Comparison of ENCODE assay signal across 14 cellular contexts in the genomic region with DNA sequence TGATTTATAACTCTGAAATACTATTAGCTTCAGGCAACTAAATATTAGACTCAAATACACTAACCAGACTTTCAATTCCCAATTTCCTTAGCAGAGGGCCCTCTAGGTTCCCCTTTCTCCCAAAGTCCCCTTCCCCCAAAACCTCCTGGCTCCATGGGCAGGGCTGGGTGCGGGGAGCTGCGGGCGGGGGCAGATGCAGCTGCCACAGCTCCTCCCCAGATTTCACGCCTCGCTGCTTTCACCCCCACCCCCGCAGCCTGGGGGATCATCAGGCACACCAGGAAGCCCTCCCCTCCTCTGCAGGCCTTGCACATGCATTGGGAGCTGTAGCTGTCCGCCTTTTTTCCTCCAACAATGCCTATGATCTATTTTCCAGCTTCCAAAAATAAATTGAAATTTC.
"Had no signal": no experiment of that assay in that cellular context is flagged by ENCODE, and none has a peak within 500 bp of the region (broad histone marks: within the 10 kb centered on the region; RNA-seq: fewer than 3 reads in every experiment).

No MANE protein-coding gene starts in this region.

- H3K4me1 Mint-ChIP-seq: activated CD4-positive, alpha-beta memory T cell treated with anti-CD3 and anti-CD28 coated beads, Interleukin-2, amount 10 ng/mL, durations not matched to agents 7 days and 5 days; activated CD4-positive, alpha-beta T cell treated with anti-CD3 and anti-CD28 coated beads for 36 hours; T-cell had no signal

- H3K36me3 Mint-ChIP-seq: activated naive CD4-positive, alpha-beta T cell treated with anti-CD3 and anti-CD28 coated beads, Interleukin-2, amount 50 U/mL, for 72 hours; T-cell had no signal

- H3K4me3 ChIP-seq: esophagus muscularis mucosa had no signal

- H3K4me1 ChIP-seq: esophagus muscularis mucosa, parathyroid adenoma had no signal

- H3K4me3 Mint-ChIP-seq: activated CD4-positive, alpha-beta memory T cell treated with anti-CD3 and anti-CD28 coated beads, Interleukin-2, amount 10 ng/mL, durations not matched to agents 7 days and 5 days; activated CD4-positive, alpha-beta T cell treated with anti-CD3 and anti-CD28 coated beads for 36 hours; activated T-cell treated with anti-CD3 and anti-CD28 coated beads, Interleukin-2, amount 50 U/mL, for 24 hours; T-cell had no signal

- H3K27ac ChIP-seq: esophagus muscularis mucosa, parathyroid adenoma, VCaP had no signal

- H3K27ac Mint-ChIP-seq: activated CD4-positive, alpha-beta memory T cell treated with anti-CD3 and anti-CD28 coated beads, Interleukin-2, amount 10 ng/mL, durations not matched to agents 7 days and 5 days; activated CD4-positive, alpha-beta T cell treated with anti-CD3 and anti-CD28 coated beads for 36 hours; activated naive CD4-positive, alpha-beta T cell treated with anti-CD3 and anti-CD28 coated beads, Interleukin-2, amount 50 U/mL, for 72 hours; activated T-cell treated with anti-CD3 and anti-CD28 coated beads, Interleukin-2, amount 50 U/mL, for 24 hours; T-cell had no signal

- H3K9me3 ChIP-seq: esophagus muscularis mucosa had no signal

- H3K36me3 ChIP-seq: esophagus muscularis mucosa had no signal

- DNase-seq: activated CD4-positive, alpha-beta memory T cell treated with anti-CD3 and anti-CD28 coated beads, Interleukin-2, amount 10 ng/mL, durations not matched to agents 7 days and 5 days; activated CD4-positive, alpha-beta T cell treated with anti-CD3 and anti-CD28 coated beads for 36 hours; activated effector memory CD4-positive, alpha-beta T cell treated with Interleukin-2 at 50 U/mL for 16 hours; activated T-cell treated with anti-CD3 and anti-CD28 coated beads, Interleukin-2, amount 50 U/mL, for 24 hours; hippocampal formation; kidney glomerular epithelial cell; stimulated activated CD4-positive, alpha-beta T cell treated with anti-CD3 and anti-CD28 coated beads, Interleukin-12 subunit alpha, Interleukin-12 subunit beta, amount 100 ng/mL, for 4 hours; stimulated activated CD4-positive, alpha-beta T cell treated with anti-CD3 and anti-CD28 coated beads, Interleukin-2, amount 100 ng/mL, for 24 hours; T-cell; T1000 had no signal

- H3K9me3 Mint-ChIP-seq: activated CD4-positive, alpha-beta memory T cell treated with anti-CD3 and anti-CD28 coated beads, Interleukin-2, amount 10 ng/mL, durations not matched to agents 7 days and 5 days; activated naive CD4-positive, alpha-beta T cell treated with anti-CD3 and anti-CD28 coated beads, Interleukin-2, amount 50 U/mL, for 72 hours; activated T-cell treated with anti-CD3 and anti-CD28 coated beads, Interleukin-2, amount 50 U/mL, for 24 hours; T-cell had no signal
